17 cellular contexts compared by ENCODE assay signal in genomic region chrX:130299279-130300009, GRCh38. TPM values are rescaled to one million over a fixed set of nuclear protein-coding genes. Genes with fewer than 3 reads are reported as not detected.
DNase-seq lines count a peak whose midpoint lies in the region; ATAC-seq and TF ChIP-seq lines count a peak whose summit lies in the region.
"Had no signal": no experiment of that assay in that cellular context is flagged by ENCODE, and none has a peak within 500 bp of the region (broad histone marks: within the 10 kb centered on the region; RNA-seq: fewer than 3 reads in every experiment).

No MANE protein-coding gene starts in this region.

- H3K4me1 ChIP-seq in GM23338 (ENCODE audit: insufficient read depth): no peaks in the 10 kb centered on the region
- H3K4me1 ChIP-seq in neuronal stem cell (ENCODE audit: control insufficient read depth in 2 of 2, insufficient read depth in 1 of 2, low read depth in 1 of 2, low read length in 2 of 2): no peaks in the 10 kb centered on the region
- H3K4me1 ChIP-seq: BLaER1, parathyroid adenoma had no signal

- H3K23ac ChIP-seq in neuronal stem cell (ENCODE audit: low read depth, low read length, poor library complexity): no peak overlapping the region

- ATAC-seq in GM23338: peak; percentile 73
- no peak for ATAC-seq in HG03108 (IDR thresholded peaks at IDR 0.05; ENCODE audit: unreplicated experiment)

- H4K8ac ChIP-seq in neuronal stem cell (ENCODE audit: low read depth, low read length): no peak overlapping the region

- no peak overlapping the region for H3K4me3 Mint-ChIP-seq in GM23338
- H3K4me3 Mint-ChIP-seq: brain had no signal

- no CpG with 5 or more reads among the region's 19 CpGs for WGBS in neuronal stem cell (ENCODE audit: extremely low coverage in 2 of 2, insufficient read length in 2 of 2, insufficient replicate concordance in 1 of 2), 2 donors

- H3K9me2 ChIP-seq in GM23338 (ENCODE audit: insufficient read depth): no peaks in the 10 kb centered on the region

- TF ChIP-seq CTCF in GM23338 (conservative IDR thresholded peaks at IDR 0.05; ENCODE audit: low read depth in 2 of 2): no peak

- H4K91ac ChIP-seq in neuronal stem cell (ENCODE audit: low read depth, low read length, poor library complexity): no peak overlapping the region

- no peak overlapping the region for H2BK12ac ChIP-seq in neuronal stem cell (ENCODE audit: low read length)

- no peak overlapping the region for H2BK15ac ChIP-seq in neuronal stem cell (ENCODE audit: low read length)

- no peak overlapping the region for H2BK120ac ChIP-seq in neuronal stem cell (ENCODE audit: low read depth, low read length)

- no peaks in the 10 kb centered on the region for H3K9me3 ChIP-seq in neuronal stem cell (replicated peaks in 1 of 2; ENCODE audit: control insufficient read depth in 2 of 2, insufficient read depth in 1 of 2, low read depth in 1 of 2, low read length in 2 of 2)

- H3K27ac Mint-ChIP-seq in GM23338: no peak overlapping the region
- H3K27ac Mint-ChIP-seq: brain had no signal

- no peaks in the 10 kb centered on the region for H3K27me3 Mint-ChIP-seq in GM23338 (ENCODE audit: insufficient read depth, low read depth, poor library complexity)
- H3K27me3 Mint-ChIP-seq: brain had no signal

- H3K36me3 ChIP-seq in GM23338 (ENCODE audit: insufficient read depth) (no peaks in the 10 kb centered on the region), neuronal stem cell (replicated peaks in 1 of 2; ENCODE audit: control insufficient read depth in 2 of 2, insufficient read depth in 2 of 2, low read length in 2 of 2) (no peaks in the 10 kb centered on the region)
- H3K36me3 ChIP-seq: BLaER1 had no signal

- H2AK5ac ChIP-seq in neuronal stem cell (ENCODE audit: low read depth, low read length): no peak overlapping the region

- H3K18ac ChIP-seq in neuronal stem cell (ENCODE audit: low read length): no peak overlapping the region

- peak overlapping the region; percentile 38; the same call in 1 of the 2 replicates for H3K4me2 ChIP-seq in GM23338
- H3K4me2 ChIP-seq in neuronal stem cell (ENCODE audit: insufficient read depth, low read length, poor library complexity, severe bottlenecking): no peak overlapping the region
- H3K4me2 ChIP-seq: BLaER1, KMS-11 had no signal

- no peak overlapping the region for H3K4me3 ChIP-seq in GM23338
- H3K4me3 ChIP-seq in neuronal stem cell (ENCODE audit: low read length in 2 of 2): no peak overlapping the region
- H3K4me3 ChIP-seq: BLaER1 had no signal

- no peaks in the 10 kb centered on the region for H3K4me1 Mint-ChIP-seq in GM23338

- no peaks in the 10 kb centered on the region for H3K36me3 Mint-ChIP-seq in GM23338 (ENCODE audit: low read depth)
- H3K36me3 Mint-ChIP-seq: brain had no signal

- no peaks in the 10 kb centered on the region for H3K9me3 Mint-ChIP-seq in GM23338

- no peak overlapping the region for H3K4ac ChIP-seq in neuronal stem cell (ENCODE audit: low read length)

- no peaks in the 10 kb centered on the region for H3K79me1 ChIP-seq in neuronal stem cell (ENCODE audit: low read depth, low read length)

- DNase-seq in GM23338 (ENCODE audit: low spot score) (peak; percentile 13), NCI-H146 (lab: John Stamatoyannopoulos, UW) (peak; percentile 72), RPMI7951 (ENCODE audit: low read depth) (peak; percentile 34), neuronal stem cell (ENCODE audit: low spot score) (no peak), DMS 273 treated with DMSO at 0.1 percent for 48 hours (lab: John Stamatoyannopoulos, UW) (no peak), putamen (ENCODE audit: low spot score) (no peak)
- DNase-seq: activated naive CD4-positive, alpha-beta T cell; EL; hippocampal formation; NCI-H1930; stimulated activated CD4-positive, alpha-beta T cell treated with anti-CD3 and anti-CD28 coated beads, Interleukin-12 subunit alpha, Interleukin-12 subunit beta, amount 100 ng/mL, for 4 hours; T-helper 1 cell had no signal

- H3K79me2 ChIP-seq in GM23338 (replicated peaks; ENCODE audit: insufficient read depth): no peaks in the 10 kb centered on the region
- H3K79me2 ChIP-seq: parathyroid adenoma had no signal

- no peak overlapping the region for H3K27ac ChIP-seq in GM23338 (ENCODE audit: low read depth)
- H3K27ac ChIP-seq in neuronal stem cell (replicated peaks; ENCODE audit: low read length): no peak overlapping the region
- H3K27ac ChIP-seq: BLaER1, KMS-11, parathyroid adenoma had no signal

- H3K9ac ChIP-seq in neuronal stem cell (ENCODE audit: low read depth, low read length, poor library complexity): no peak overlapping the region
- H3K9ac ChIP-seq: BLaER1, KMS-11, parathyroid adenoma had no signal

- no peak overlapping the region for H3K14ac ChIP-seq in neuronal stem cell (ENCODE audit: low read length)

- H3F3A ChIP-seq in GM23338 (replicated peaks; ENCODE audit: low read depth): no peaks in the 10 kb centered on the region

- H2AFZ ChIP-seq in GM23338: peak overlapping the region; percentile 56; the same call in 1 of the 2 replicates
- H2AFZ ChIP-seq in neuronal stem cell (ENCODE audit: low read length): peak overlapping the region; percentile 56
- H2AFZ ChIP-seq: parathyroid adenoma had no signal

- H3K27me3 ChIP-seq in GM23338 (ENCODE audit: insufficient read depth): no peaks in the 10 kb centered on the region
- no peaks in the 10 kb centered on the region for H3K27me3 ChIP-seq in neuronal stem cell (ENCODE audit: control insufficient read depth in 3 of 3, insufficient read depth in 3 of 3, low read depth in 1 of 3, low read length in 3 of 3)

- H2BK5ac ChIP-seq in neuronal stem cell (ENCODE audit: low read length): no peak overlapping the region

- no peaks in the 10 kb centered on the region for H4K20me1 ChIP-seq in GM23338 (replicated peaks; ENCODE audit: insufficient read depth)

TF ChIP-seq in GM23338, 12 proteins besides CTCF, POLR2A, EP300 and RAD21 (continues in another document):
- TF ChIP-seq ZNF462 (CRISPR knock-in tag; IDR thresholded peaks at IDR 0.05): no peak

RNA-seq across cellular contexts. Expression of gene ZNF280C, which starts 30.7 kb away (rescaled TPM):
- total RNA-seq in GM23338 (2014; rRNA removed; shearing (Covaris generic)): 14.4 and 15.1 TPM in 2 replicates
- 5.4 and 7.9 TPM in 2 replicates for polyA plus RNA-seq in GM23338 (2016; fragmentation: Nextera tagmentation; extraction: Ambion mirVana)
- 2.8 and 4.1 TPM in 2 replicates for total RNA-seq in RPMI7951 (2014; rRNA removed; shearing (Covaris generic))
- 15.2 TPM for polyA plus RNA-seq in neuronal stem cell (2013, experiment 1 of 2)
- polyA plus RNA-seq in neuronal stem cell (2013, experiment 2 of 2): 16.0 TPM

RNA-seq across cellular contexts. Expression of gene SLC25A14, which starts 40.3 kb away (rescaled TPM):
- 8.3 and 12.3 TPM in 2 replicates for total RNA-seq in GM23338 (2014; rRNA removed; shearing (Covaris generic))
- polyA plus RNA-seq in GM23338 (2016; fragmentation: Nextera tagmentation; extraction: Ambion mirVana): 9.2 and 14.9 TPM in 2 replicates
- 13.2 and 14.1 TPM in 2 replicates for total RNA-seq in RPMI7951 (2014; rRNA removed; shearing (Covaris generic))
- polyA plus RNA-seq in neuronal stem cell (2013, experiment 1 of 2): 11.5 TPM
- 11.8 TPM for polyA plus RNA-seq in neuronal stem cell (2013, experiment 2 of 2)

Comparison
In these comparisons a context has a peak if more than half of its experiments do, and no peak if none do; other contexts are left out.
1. DNase-seq: peak in GM23338 (single experiment), NCI-H146 (single experiment) and RPMI7951 (single experiment); none in neuronal stem cell (single experiment), DMS 273 treated with DMSO at 0.1 percent for 48 hours (single experiment) and putamen (single experiment).